ENCODE assay signal across 15 cellular contexts in the genomic region with DNA sequence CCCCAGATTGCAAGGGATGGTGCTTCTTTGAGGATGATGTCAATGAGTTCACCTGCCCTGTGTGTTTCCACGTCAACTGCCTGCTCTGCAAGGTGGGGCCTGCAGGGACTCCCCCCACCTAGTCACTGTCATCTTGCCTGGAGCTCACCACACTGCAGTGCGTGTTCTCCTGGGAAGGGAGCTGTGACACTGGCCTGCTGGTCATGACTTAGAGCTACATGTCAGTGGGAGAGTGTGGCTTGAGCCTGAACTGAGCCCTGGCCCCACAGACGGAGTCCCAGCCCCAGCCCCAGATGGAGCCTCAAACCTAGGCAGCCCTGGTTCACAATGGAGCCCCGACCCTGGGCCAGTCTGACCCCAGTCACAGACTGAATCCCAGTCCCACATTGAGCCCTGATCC. TPM values are rescaled to one million over a fixed set of nuclear protein-coding genes. Genes with fewer than 3 reads are reported as not detected.
DNase-seq lines count a peak whose midpoint lies in the region; ATAC-seq and TF ChIP-seq lines count a peak whose summit lies in the region.
"Had no signal": no experiment of that assay in that cellular context is flagged by ENCODE, and none has a peak within 500 bp of the region (broad histone marks: within the 10 kb centered on the region; RNA-seq: fewer than 3 reads in every experiment).

No MANE protein-coding gene starts in this region.

- intact Hi-C loops in activated CD8-positive, alpha-beta T cell treated with anti-CD3 and anti-CD28 coated beads for 36 hours (cut with micrococcal nuclease) = no loop called here

- H3K27ac ChIP-seq in epithelial cell of prostate = peak overlapping the region; percentile 26
- no peak overlapping the region for H3K27ac ChIP-seq in gastroesophageal sphincter

- H3K4me1 Mint-ChIP-seq in activated CD8-positive, alpha-beta T cell treated with anti-CD3 and anti-CD28 coated beads for 36 hours (ENCODE audit: low read depth) = peaks cover 36% of the 10 kb centered on the region
- peaks cover 47% of the 10 kb centered on the region for H3K4me1 Mint-ChIP-seq in activated CD8-positive, alpha-beta T cell treated with anti-CD3 and anti-CD28 coated beads, Interleukin-2, amount 10 ng/mL, durations not matched to agents 7 days and 5 days (ENCODE audit: low read depth)
- peaks cover 47% of the 10 kb centered on the region for H3K4me1 Mint-ChIP-seq in stimulated activated naive CD8-positive, alpha-beta T cell treated with anti-CD3 and anti-CD28 coated beads, Interleukin-15, amount 100 ng/mL, for 72 hours

- H3K9me3 Mint-ChIP-seq in activated CD8-positive, alpha-beta T cell treated with anti-CD3 and anti-CD28 coated beads for 36 hours = no peaks in the 10 kb centered on the region
- H3K9me3 Mint-ChIP-seq in activated CD8-positive, alpha-beta T cell treated with anti-CD3 and anti-CD28 coated beads, Interleukin-2, amount 10 ng/mL, durations not matched to agents 7 days and 5 days (ENCODE audit: insufficient read depth) = no peaks in the 10 kb centered on the region
- no peaks in the 10 kb centered on the region for H3K9me3 Mint-ChIP-seq in stimulated activated naive CD8-positive, alpha-beta T cell treated with anti-CD3 and anti-CD28 coated beads, Interleukin-15, amount 100 ng/mL, for 72 hours
- H3K9me3 Mint-ChIP-seq: CD4-positive, alpha-beta memory T cell; GM23338; H9; IgD-negative memory B cell had no signal

- no peak for TF ChIP-seq POLR2A in gastroesophageal sphincter (IDR thresholded peaks at IDR 0.05)

- no peak for DNase-seq in activated CD8-positive, alpha-beta T cell treated with anti-CD3 and anti-CD28 coated beads for 36 hours
- no peak for DNase-seq in activated CD8-positive, alpha-beta T cell treated with anti-CD3 and anti-CD28 coated beads, Interleukin-2, amount 10 ng/mL, durations not matched to agents 7 days and 5 days
- no peak for DNase-seq in stimulated activated naive CD8-positive, alpha-beta T cell treated with anti-CD3 and anti-CD28 coated beads, Interleukin-15, Interleukin-2, amounts not matched to agents 100 U/mL and 50 U/mL, for 24 hours
- no peak for DNase-seq in stimulated activated naive CD8-positive, alpha-beta T cell treated with anti-CD3 and anti-CD28 coated beads, Interleukin-15, amount 100 ng/mL, for 72 hours
- DNase-seq in epithelial cell of prostate (ENCODE audit: low read depth, low spot score) (no peak), amniotic stem cell (lab: John Stamatoyannopoulos, UW) (no peak)
- DNase-seq: C1 segment of cervical spinal cord; CD4-positive, alpha-beta memory T cell; DMS79 treated with DMSO at 0.1 percent for 48 hours; EL; H9 had no signal

- peak; percentile 31 for ATAC-seq in activated CD8-positive, alpha-beta T cell treated with anti-CD3 and anti-CD28 coated beads for 36 hours
- ATAC-seq in activated CD8-positive, alpha-beta T cell treated with anti-CD3 and anti-CD28 coated beads, Interleukin-2, amount 10 ng/mL, durations not matched to agents 7 days and 5 days = no peak
- peak; percentile 42 for ATAC-seq in stimulated activated naive CD8-positive, alpha-beta T cell treated with anti-CD3 and anti-CD28 coated beads, Interleukin-15, Interleukin-2, amounts not matched to agents 100 U/mL and 50 U/mL, for 24 hours
- ATAC-seq in stimulated activated naive CD8-positive, alpha-beta T cell treated with anti-CD3 and anti-CD28 coated beads, Interleukin-15, amount 100 ng/mL, for 72 hours = no peak
- no peak for ATAC-seq in gastroesophageal sphincter
- ATAC-seq: GM23338 had no signal

- peaks cover 60% of the 10 kb centered on the region for H3K36me3 Mint-ChIP-seq in activated CD8-positive, alpha-beta T cell treated with anti-CD3 and anti-CD28 coated beads for 36 hours (ENCODE audit: low read depth)
- H3K36me3 Mint-ChIP-seq in activated CD8-positive, alpha-beta T cell treated with anti-CD3 and anti-CD28 coated beads, Interleukin-2, amount 10 ng/mL, durations not matched to agents 7 days and 5 days (ENCODE audit: low read depth) = peaks cover 69% of the 10 kb centered on the region

- H3K27me3 ChIP-seq in gastroesophageal sphincter = no peaks in the 10 kb centered on the region

- no peak overlapping the region for H3K4me3 ChIP-seq in gastroesophageal sphincter
- H3K4me3 ChIP-seq: GM23338 had no signal

- CTCF ChIA-PET in activated CD8-positive, alpha-beta T cell treated with anti-CD3 and anti-CD28 coated beads for 36 hours (lab: Charles Lee) = interaction anchor here (0.6 to 2.1 kb wide), 3 partner anchors 11 to 110 kb away, joined by 3 to 5 read pairs (median 4); no protein-coding TSS in a partner anchor
- CTCF ChIA-PET in activated CD8-positive, alpha-beta T cell treated with anti-CD3 and anti-CD28 coated beads, Interleukin-2, amount 10 ng/mL, durations not matched to agents 7 days and 5 days (lab: Charles Lee) = no interaction called here

- no peak for TF ChIP-seq EP300 in gastroesophageal sphincter (IDR thresholded peaks at IDR 0.05)

- no peak overlapping the region for H3K4me3 Mint-ChIP-seq in activated CD8-positive, alpha-beta T cell treated with anti-CD3 and anti-CD28 coated beads for 36 hours
- no peak overlapping the region for H3K4me3 Mint-ChIP-seq in activated CD8-positive, alpha-beta T cell treated with anti-CD3 and anti-CD28 coated beads, Interleukin-2, amount 10 ng/mL, durations not matched to agents 7 days and 5 days
- H3K4me3 Mint-ChIP-seq in stimulated activated naive CD8-positive, alpha-beta T cell treated with anti-CD3 and anti-CD28 coated beads, Interleukin-15, amount 100 ng/mL, for 72 hours = no peak overlapping the region
- H3K4me3 Mint-ChIP-seq: B cell; CD4-positive, alpha-beta memory T cell; GM23338; H9; IgD-negative memory B cell had no signal

- H3K9me3 ChIP-seq in gastroesophageal sphincter = no peaks in the 10 kb centered on the region

- H3K27me3 Mint-ChIP-seq in activated CD8-positive, alpha-beta T cell treated with anti-CD3 and anti-CD28 coated beads for 36 hours = no peaks in the 10 kb centered on the region
- H3K27me3 Mint-ChIP-seq in activated CD8-positive, alpha-beta T cell treated with anti-CD3 and anti-CD28 coated beads, Interleukin-2, amount 10 ng/mL, durations not matched to agents 7 days and 5 days (ENCODE audit: low read depth) = no peaks in the 10 kb centered on the region
- no peaks in the 10 kb centered on the region for H3K27me3 Mint-ChIP-seq in stimulated activated naive CD8-positive, alpha-beta T cell treated with anti-CD3 and anti-CD28 coated beads, Interleukin-15, amount 100 ng/mL, for 72 hours
- H3K27me3 Mint-ChIP-seq: B cell; CD4-positive, alpha-beta memory T cell; IgD-negative memory B cell had no signal

- POLR2A ChIA-PET in activated CD8-positive, alpha-beta T cell treated with anti-CD3 and anti-CD28 coated beads for 36 hours (lab: Charles Lee) = interaction anchor here (0.9 to 1.7 kb wide), 4 partner anchors 11 to 25 kb away, joined by 3 to 8 read pairs (median 4); no protein-coding TSS in a partner anchor
- POLR2A ChIA-PET in activated CD8-positive, alpha-beta T cell treated with anti-CD3 and anti-CD28 coated beads, Interleukin-2, amount 10 ng/mL, durations not matched to agents 7 days and 5 days (lab: Charles Lee) = interaction anchor here (0.8 kb wide), 1 partner anchor 10 kb away, joined by 3 read pairs; no protein-coding TSS in a partner anchor

- H3K36me3 ChIP-seq in gastroesophageal sphincter = peaks cover 0 to 99% of the 10 kb centered on the region in 2 donors

- no CpG with 5 or more reads among the region's 4 CpGs for WGBS in gastroesophageal sphincter (ENCODE audit: low coverage in 1 of 2), 2 donors

- peak overlapping the region; percentile 42 for H3K27ac Mint-ChIP-seq in activated CD8-positive, alpha-beta T cell treated with anti-CD3 and anti-CD28 coated beads for 36 hours
- no peak overlapping the region for H3K27ac Mint-ChIP-seq in activated CD8-positive, alpha-beta T cell treated with anti-CD3 and anti-CD28 coated beads, Interleukin-2, amount 10 ng/mL, durations not matched to agents 7 days and 5 days
- H3K27ac Mint-ChIP-seq in stimulated activated naive CD8-positive, alpha-beta T cell treated with anti-CD3 and anti-CD28 coated beads, Interleukin-15, amount 100 ng/mL, for 72 hours = peak overlapping the region in 1 of 2 donors; percentile 72
- H3K27ac Mint-ChIP-seq: B cell, GM23338, H9, IgD-negative memory B cell had no signal

- no peak for TF ChIP-seq CTCF in activated CD8-positive, alpha-beta T cell treated with anti-CD3 and anti-CD28 coated beads for 36 hours (IDR thresholded peaks at IDR 0.05)
- TF ChIP-seq CTCF in gastroesophageal sphincter (IDR thresholded peaks at IDR 0.05) = no peak

- H3K4me1 ChIP-seq in gastroesophageal sphincter = peaks cover 0 to 6% (median 0%) of the 10 kb centered on the region in 3 donors

RNA-seq across cellular contexts. Expression of a gene that starts 19.3 kb away (rescaled TPM):
- 100 to 1,000 TPM; 122 to 130 TPM for total RNA-seq in activated CD8-positive, alpha-beta T cell treated with anti-CD3 and anti-CD28 coated beads for 36 hours
- total RNA-seq in activated CD8-positive, alpha-beta T cell treated with anti-CD3 and anti-CD28 coated beads, Interleukin-2, amount 10 ng/mL, durations not matched to agents 7 days and 5 days = 100 to 1,000 TPM; 135 to 149 TPM
- 100 to 1,000 TPM in 1 of 4 donors, 10 to 100 TPM in 3; 50.9 to 111 (median 82.1) TPM for total RNA-seq in gastroesophageal sphincter

RNA-seq across cellular contexts. Expression of a gene that starts 34.9 kb away (rescaled TPM):
- 10 to 100 TPM; 22.2 to 23.8 TPM for total RNA-seq in activated CD8-positive, alpha-beta T cell treated with anti-CD3 and anti-CD28 coated beads for 36 hours
- 10 to 100 TPM; 30.1 to 30.7 TPM for total RNA-seq in activated CD8-positive, alpha-beta T cell treated with anti-CD3 and anti-CD28 coated beads, Interleukin-2, amount 10 ng/mL, durations not matched to agents 7 days and 5 days
- total RNA-seq in gastroesophageal sphincter = 10 to 100 TPM; 39.6 to 51.2 (median 39.9) TPM

RNA-seq across cellular contexts. Expression of a gene that starts 46.8 kb away (rescaled TPM):
- 10 to 100 TPM; 59.5 to 62.5 TPM for total RNA-seq in activated CD8-positive, alpha-beta T cell treated with anti-CD3 and anti-CD28 coated beads for 36 hours
- 10 to 100 TPM; 32.6 to 32.8 TPM for total RNA-seq in activated CD8-positive, alpha-beta T cell treated with anti-CD3 and anti-CD28 coated beads, Interleukin-2, amount 10 ng/mL, durations not matched to agents 7 days and 5 days
- 1 to 10 TPM in 3 of 4 donors, under 1 TPM in 1; 0.31 to 5.6 (median 3.9) TPM for total RNA-seq in gastroesophageal sphincter

Comparison
In these comparisons a context has a peak if more than half of its experiments do, and no peak if none do; other contexts are left out.
1. ATAC-seq: peak in activated CD8-positive, alpha-beta T cell treated with anti-CD3 and anti-CD28 coated beads for 36 hours (single experiment) and stimulated activated naive CD8-positive, alpha-beta T cell treated with anti-CD3 and anti-CD28 coated beads, Interleukin-15, Interleukin-2, amounts not matched to agents 100 U/mL and 50 U/mL, for 24 hours (single experiment); none in activated CD8-positive, alpha-beta T cell treated with anti-CD3 and anti-CD28 coated beads, Interleukin-2, amount 10 ng/mL, durations not matched to agents 7 days and 5 days (single experiment), stimulated activated naive CD8-positive, alpha-beta T cell treated with anti-CD3 and anti-CD28 coated beads, Interleukin-15, amount 100 ng/mL, for 72 hours (single experiment) and gastroesophageal sphincter (single experiment).
2. RNA of a gene that starts 46.8 kb away (total RNA-seq): 59.5 to 62.5 TPM in activated CD8-positive, alpha-beta T cell treated with anti-CD3 and anti-CD28 coated beads for 36 hours and 32.6 to 32.8 TPM in activated CD8-positive, alpha-beta T cell treated with anti-CD3 and anti-CD28 coated beads, Interleukin-2, amount 10 ng/mL, durations not matched to agents 7 days and 5 days; 0.31 to 5.6 TPM in gastroesophageal sphincter; every median in the first group is over 4 times any median in the second.